ENCODE assay signal across 8 cellular contexts in genomic region chr22:30289126-30289979, GRCh38. TPM values are rescaled to one million over a fixed set of nuclear protein-coding genes. Genes with fewer than 3 reads are reported as not detected.
DNase-seq lines count a peak whose midpoint lies in the region; ATAC-seq and TF ChIP-seq lines count a peak whose summit lies in the region.

TSS of gene CASTOR1 (minus strand) at chr22:30289505. CDS start at chr22:30289497, 8 bp downstream.

- peak; percentile 89 to 92 for DNase-seq in NCI-H1930 (lab: John Stamatoyannopoulos, UW)
- peak; percentile 89 for DNase-seq in T-helper 22 cell (ENCODE audit: low read depth)
- peak; percentile 97 for DNase-seq in astrocyte of the cerebellum (ENCODE audit: low read depth)
- peak; percentile 99 for DNase-seq in hepatocyte (ENCODE audit: low spot score)
- peak; percentile 96 for DNase-seq in renal cortical epithelial cell (ENCODE audit: low read depth)

- in situ Hi-C loops in astrocyte of the cerebellum (cut with HindIII; ENCODE audit: low sequenced_read_pairs) = no loop called here

- ATAC-seq in GM18498 (IDR thresholded peaks at IDR 0.05; ENCODE audit: unreplicated experiment) (peak; percentile 74), HG02938 (IDR thresholded peaks at IDR 0.05; ENCODE audit: unreplicated experiment) (peak; percentile 60), HG03571 (IDR thresholded peaks at IDR 0.05; ENCODE audit: unreplicated experiment) (no peak)

- no peak for TF ChIP-seq CTCF in astrocyte of the cerebellum (IDR thresholded peaks at IDR 0.05; ENCODE audit: low read depth, low read length, missing control alignments)
- no peak for TF ChIP-seq CTCF in hepatocyte (IDR thresholded peaks at IDR 0.05; ENCODE audit: poor library complexity)

- peak within 1 kb of the TSS; percentile 31 for H2AFZ ChIP-seq in hepatocyte

- peak within 1 kb of the TSS; percentile 84 for H3K27ac ChIP-seq in hepatocyte

- H3K4me1 ChIP-seq in hepatocyte (ENCODE audit: insufficient read depth) = peaks cover 10% of the 10 kb centered on the region

- H4K20me1 ChIP-seq in hepatocyte (ENCODE audit: insufficient read depth, poor library complexity, severe bottlenecking) = no peaks in the 10 kb centered on the region

- no peaks in the 10 kb centered on the region for H3K27me3 ChIP-seq in hepatocyte

- H3K9me3 ChIP-seq in hepatocyte (ENCODE audit: low read depth) = no peaks in the 10 kb centered on the region

- peak within 1 kb of the TSS; percentile 97 for H3K4me2 ChIP-seq in hepatocyte

- no peaks in the 10 kb centered on the region for H3K36me3 ChIP-seq in hepatocyte (replicated peaks; ENCODE audit: insufficient read depth, low read depth)

- WGBS in hepatocyte (ENCODE audit: low lambda C conversion rate, missing lambda C conversion rate) = under 1% methylated on average over 62 of the region's 85 CpGs

- H3K79me2 ChIP-seq in hepatocyte = no peaks in the 10 kb centered on the region

- H3K9me2 ChIP-seq in hepatocyte (replicated peaks; ENCODE audit: insufficient read depth) = no peaks in the 10 kb centered on the region

- H3K4me3 ChIP-seq in astrocyte of the cerebellum (ENCODE audit: low read depth, low read length) (peak within 1 kb of the TSS; percentile 85), hepatocyte (peak within 1 kb of the TSS; percentile 52)

RNA-seq across cellular contexts. Expression of gene CASTOR1, which starts in this region (rescaled TPM):
- total RNA-seq in hepatocyte (30.9 and 48.0 TPM in 2 replicates), renal cortical epithelial cell (9.8 and 13.0 TPM in 2 replicates)
- polyA plus RNA-seq in hepatocyte = 43.5 and 53.5 TPM in 2 replicates
